ENCODE assay signal across 8 cellular contexts in the genomic region with DNA sequence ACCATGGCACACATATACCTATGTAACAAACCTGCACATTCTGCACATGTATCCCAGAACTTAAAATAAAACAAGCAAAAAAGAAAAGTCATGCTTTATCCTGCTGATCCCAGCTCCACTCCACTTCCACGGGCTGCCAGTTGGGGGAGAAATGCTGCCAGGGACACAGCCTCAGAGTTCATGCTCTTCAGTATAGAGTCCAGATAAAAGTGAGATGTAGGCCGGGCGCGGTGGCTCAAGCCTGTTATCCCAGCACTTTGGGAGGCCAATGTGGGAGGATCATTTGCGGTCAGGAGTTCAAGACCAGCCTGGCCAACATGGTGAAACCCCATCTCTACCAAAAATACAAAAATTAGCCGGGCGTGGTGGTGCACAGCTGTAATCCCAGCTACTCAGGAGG. TPM values are rescaled to one million over a fixed set of nuclear protein-coding genes. Genes with fewer than 3 reads are reported as not detected.
DNase-seq lines count a peak whose midpoint lies in the region; ATAC-seq, FAIRE-seq and TF ChIP-seq lines count a peak whose summit lies in the region.
"Not testable (repeated sequence)": the region's sequence is repeated elsewhere in the genome, so short reads cannot be mapped to it uniquely, and the experiment has no call there.

No MANE protein-coding gene starts in this region.

- not testable (repeated sequence) for H3K27me3 Mint-ChIP-seq in neural crest cell (ENCODE audit: low read depth)

- H3K9me3 Mint-ChIP-seq in neural crest cell: not testable (repeated sequence)

- not testable (repeated sequence) for H3K79me2 ChIP-seq in hepatocyte

- not testable (repeated sequence) for H3K4me3 ChIP-seq in A549; choroid plexus epithelial cell (ENCODE audit: low read depth, low read length); hepatocyte

- not testable (repeated sequence) for H3K4me2 ChIP-seq in A549, hepatocyte

- peak overlapping the region; percentile 38 for H3K4me3 Mint-ChIP-seq in neural crest cell

- not testable (repeated sequence) for H3K4me1 Mint-ChIP-seq in neural crest cell

- H3K36me3 Mint-ChIP-seq in neural crest cell (ENCODE audit: low read depth): not testable (repeated sequence)

- H2AFZ ChIP-seq in hepatocyte: not testable (repeated sequence)

- H3K4me1 ChIP-seq in A549; hepatocyte (ENCODE audit: insufficient read depth): not testable (repeated sequence)

- ATAC-seq in A549: peak; percentile 78 to 87; a peak in 5 of 6 replicates

- TF ChIP-seq EP300 in A549 (IDR thresholded peaks at IDR 0.05): not testable (repeated sequence)

- H3K27me3 ChIP-seq in hepatocyte: not testable (repeated sequence)

- POLR2A ChIA-PET in A549 (lab: Yijun Ruan, JAX): not testable (repeated sequence)

- TF ChIP-seq CTCF in A549 (IDR thresholded peaks at IDR 0.05) (0 out of 3 replicates have a peak, but pooled peaks have one; percentile 9), choroid plexus epithelial cell (conservative IDR thresholded peaks at IDR 0.05; ENCODE audit: low read depth, low read length) (peak; percentile 71), hepatocyte (IDR thresholded peaks at IDR 0.05; ENCODE audit: poor library complexity) (peak; percentile 33), neural crest cell (conservative IDR thresholded peaks at IDR 0.05) (peak; percentile 49)

- TF ChIP-seq POLR2A in A549 (IDR thresholded peaks at IDR 0.05; ENCODE audit: low read length): not testable (repeated sequence)

- DNase-seq in A549 (ENCODE audit: low read depth in 1 of 2, low spot score in 1 of 2) (peak; percentile 29 to 59), DMS53 treated with DMSO at 0.1 percent for 48 hours (lab: John Stamatoyannopoulos, UW; ENCODE audit: unreplicated experiment) (peak; percentile 3), HPDE6-E6E7 (ENCODE audit: extremely low spot score) (peak; percentile 31), NCI-H226 (peak; percentile 15), UCSD-AML1 (lab: John Stamatoyannopoulos, UW; ENCODE audit: unreplicated experiment) (peak; percentile 13), choroid plexus epithelial cell (ENCODE audit: low read depth) (peak; percentile 48), hepatocyte (ENCODE audit: low spot score) (peak; percentile 24), neural crest cell (ENCODE audit: low read depth, low spot score) (peak; percentile 41)

- not testable (repeated sequence) for H3K27ac Mint-ChIP-seq in neural crest cell (ENCODE audit: unreplicated experiment)

- H3K9me3 ChIP-seq in A549; hepatocyte (ENCODE audit: low read depth): not testable (repeated sequence)

- not testable (repeated sequence) for H4K20me1 ChIP-seq in hepatocyte (ENCODE audit: insufficient read depth, poor library complexity, severe bottlenecking)

- TF ChIP-seq RAD21 in A549 (conservative IDR thresholded peaks at IDR 0.05 in 1 of 2, IDR thresholded peaks at IDR 0.05 in 1 of 2): peak in 1 of 2 experiments; percentile 30; a peak in 2 of 5 replicates

- CTCF ChIA-PET in A549 (lab: Yijun Ruan, JAX): interaction anchor here (0.7 to 1.8 kb wide), 9 partner anchors 9 to 1967 kb away, joined by 3 to 24 read pairs (median 3); no protein-coding TSS in a partner anchor

- H3K36me3 ChIP-seq in hepatocyte (replicated peaks; ENCODE audit: insufficient read depth, low read depth): not testable (repeated sequence)

- not testable (repeated sequence) for H3K9me2 ChIP-seq in hepatocyte (replicated peaks; ENCODE audit: insufficient read depth)

- FAIRE-seq in A549 (lab: Jason Lieb, UNC): not testable (repeated sequence)

- not testable (repeated sequence) for H3K27ac ChIP-seq in A549, hepatocyte

- 78% methylated on average over 6 of the region's 7 CpGs for WGBS in A549 (ENCODE audit: missing lambda C conversion rate)
- WGBS in hepatocyte (ENCODE audit: low lambda C conversion rate, missing lambda C conversion rate): 58% methylated on average over 6 of the region's 7 CpGs

RNA-seq across cellular contexts. Expression of a gene that starts 22.5 kb away (rescaled TPM):
- polyA plus RNA-seq in A549 (2011; rRNA removed): 1.2 and 1.3 TPM in 2 replicates
- polyA plus RNA-seq in A549 (2012; cell fraction: cytosol; rRNA removed): 0.16 and 0.27 TPM in 2 replicates
- polyA plus RNA-seq in A549 (2012; cell fraction: nucleus; rRNA removed): 0.58 and 0.69 TPM in 2 replicates
- polyA plus RNA-seq in A549 (2017; fragmentation: RNase III; extraction: RNeasy Plus Mini Kit Qiagen cat#74134 plus additional on column Dnase treatment): 0.60 to 0.68 TPM (median 0.66 TPM) in 3 replicates
- 1.1 and 1.7 TPM in 2 replicates for polyA minus RNA-seq in A549 (2011; rRNA and poly(A)+ RNA removed)
- 50.1 and 59.1 TPM in 2 replicates for total RNA-seq in hepatocyte
- 18.8 and 31.2 TPM in 2 replicates for polyA plus RNA-seq in hepatocyte
- total RNA-seq in neural crest cell: 35.2 and 36.5 TPM in 2 replicates

RNA-seq across cellular contexts. Expression of a gene that starts 30.5 kb away (rescaled TPM):
- polyA plus RNA-seq in A549 (2011; rRNA removed) (36.7 and 40.9 TPM in 2 replicates), A549 (2017; fragmentation: RNase III; extraction: RNeasy Plus Mini Kit Qiagen cat#74134 plus additional on column Dnase treatment) (18.6 to 22.8 TPM (median 21.0 TPM) in 3 replicates), hepatocyte (19.7 and 35.1 TPM in 2 replicates)
- polyA plus RNA-seq in A549 (2012; cell fraction: cytosol; rRNA removed): 40.8 and 45.1 TPM in 2 replicates
- 85.0 and 109 TPM in 2 replicates for polyA plus RNA-seq in A549 (2012; cell fraction: nucleus; rRNA removed)
- 65.2 and 70.4 TPM in 2 replicates for polyA minus RNA-seq in A549 (2011; rRNA and poly(A)+ RNA removed)
- total RNA-seq in hepatocyte (16.9 and 17.6 TPM in 2 replicates), neural crest cell (52.0 and 57.0 TPM in 2 replicates)

Comparison
In these comparisons a context has a peak if more than half of its experiments do, and no peak if none do; other contexts are left out.
1. CTCF ChIP-seq: peak in every context shown above with its lines; median percentile 71 in choroid plexus epithelial cell; 49 in neural crest cell; 33 in hepatocyte; 9 in A549.